In the genomic region with DNA sequence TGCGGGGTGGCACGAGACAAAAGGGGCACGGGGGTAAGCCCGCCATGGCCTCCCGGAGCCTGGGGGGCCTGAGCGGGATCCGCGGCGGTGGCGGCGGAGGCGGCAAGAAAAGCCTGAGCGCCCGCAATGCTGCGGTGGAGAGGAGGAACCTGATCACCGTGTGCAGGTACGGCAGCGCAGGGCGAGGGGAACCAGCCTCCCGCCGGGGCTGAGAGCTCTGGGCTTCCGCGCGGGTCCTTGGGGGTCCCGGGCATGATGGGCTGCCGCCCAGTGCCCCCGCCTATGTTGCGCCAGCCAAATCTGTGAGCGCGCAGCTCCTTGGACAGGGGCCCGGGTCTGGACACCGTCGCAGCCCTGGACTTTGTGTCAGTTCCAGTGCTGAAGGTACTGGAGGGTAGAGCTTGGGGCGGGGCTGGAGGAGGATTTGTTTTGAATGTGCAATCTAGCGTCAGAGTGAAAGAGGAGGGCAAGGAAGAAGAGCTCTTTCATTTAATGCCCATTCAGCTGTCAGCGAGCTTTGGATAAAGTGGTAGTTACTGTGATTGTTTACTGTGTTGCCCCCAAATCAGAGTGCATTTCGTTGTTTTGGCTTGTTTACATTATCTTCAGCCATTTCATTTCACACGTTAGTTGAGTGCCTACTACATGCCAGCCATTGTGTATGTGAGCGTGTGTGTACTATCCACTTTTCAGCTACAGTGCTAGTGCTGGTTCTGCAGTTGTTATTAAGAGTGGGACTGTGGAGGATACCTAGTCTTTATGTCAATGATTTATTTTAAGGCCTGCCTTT, we compare ENCODE assay signal across 8 cellular contexts. TPM values are rescaled to one million over a fixed set of nuclear protein-coding genes. Genes with fewer than 3 reads are reported as not detected.
DNase-seq lines count a peak whose midpoint lies in the region; ATAC-seq and TF ChIP-seq lines count a peak whose summit lies in the region.

No MANE protein-coding gene starts in this region.

- peaks cover 12% of the 10 kb centered on the region for H3K27me3 Mint-ChIP-seq in activated CD8-positive, alpha-beta T cell treated with anti-CD3 and anti-CD28 coated beads for 36 hours
- peaks cover 8% of the 10 kb centered on the region for H3K27me3 Mint-ChIP-seq in endothelial cell (ENCODE audit: unreplicated experiment)

- H3K4me1 ChIP-seq in ES-I3 (ENCODE audit: insufficient read depth, low read length) (no peaks in the 10 kb centered on the region), mesodermal cell (ENCODE audit: control insufficient read depth, insufficient read depth, low read length, poor library complexity, severe bottlenecking) (no peaks in the 10 kb centered on the region)

- no peaks in the 10 kb centered on the region for H3K9me3 Mint-ChIP-seq in activated CD8-positive, alpha-beta T cell treated with anti-CD3 and anti-CD28 coated beads for 36 hours
- H3K9me3 Mint-ChIP-seq in endothelial cell (ENCODE audit: unreplicated experiment): no peaks in the 10 kb centered on the region

- intact Hi-C loops in activated CD8-positive, alpha-beta T cell treated with anti-CD3 and anti-CD28 coated beads for 36 hours (cut with micrococcal nuclease): loop anchor here (10.0 kb wide), 1 partner anchor 124 kb away; no protein-coding TSS in a partner anchor

- H3K9me3 ChIP-seq in ES-I3 (ENCODE audit: control insufficient read depth, insufficient read depth, low read length) (no peaks in the 10 kb centered on the region), mesodermal cell (ENCODE audit: control insufficient read depth, low read length) (no peaks in the 10 kb centered on the region)

- no peak for TF ChIP-seq CTCF in activated CD8-positive, alpha-beta T cell treated with anti-CD3 and anti-CD28 coated beads for 36 hours (IDR thresholded peaks at IDR 0.05)
- TF ChIP-seq CTCF in endothelial cell (IDR thresholded peaks at IDR 0.05; ENCODE audit: unreplicated experiment): no peak

- POLR2A ChIA-PET in activated CD8-positive, alpha-beta T cell treated with anti-CD3 and anti-CD28 coated beads for 36 hours (lab: Charles Lee): interaction anchor here (0.6 to 3.3 kb wide), 3 partner anchors 10 to 200 kb away, joined by 3 to 18 read pairs (median 6); partner anchors contain the start of gene ABCB1

- H3K36me3 Mint-ChIP-seq in activated CD8-positive, alpha-beta T cell treated with anti-CD3 and anti-CD28 coated beads for 36 hours (ENCODE audit: low read depth): no peaks in the 10 kb centered on the region
- H3K36me3 Mint-ChIP-seq in endothelial cell (ENCODE audit: low read depth, unreplicated experiment): no peaks in the 10 kb centered on the region

- 4 to 5% methylated on average over 28 to 34 of the region's 39 CpGs for WGBS in mesodermal cell (ENCODE audit: insufficient coverage in 2 of 2), 2 experiments

- H3K36me3 ChIP-seq in ES-I3 (ENCODE audit: insufficient read depth, low read length) (no peaks in the 10 kb centered on the region), mesodermal cell (ENCODE audit: control insufficient read depth, insufficient read depth, low read length) (no peaks in the 10 kb centered on the region)

- DNase-seq in NCI-H1092 treated with DMSO at 0.1 percent for 48 hours (lab: John Stamatoyannopoulos, UW) (peak; percentile 78), endothelial cell (ENCODE audit: low spot score) (peak; percentile 20), NOMO-1 treated with dmso at 0.1 percent for 144 hours (lab: John Stamatoyannopoulos, UW; ENCODE audit: unreplicated experiment) (no peak)
- peak; percentile 64 for DNase-seq in activated CD8-positive, alpha-beta T cell treated with anti-CD3 and anti-CD28 coated beads for 36 hours
- peak; percentile 19 for DNase-seq in stimulated activated naive CD8-positive, alpha-beta T cell treated with anti-CD3 and anti-CD28 coated beads, Interleukin-15, Interleukin-2, amounts not matched to agents 100 U/mL and 50 U/mL, for 24 hours

- ATAC-seq in activated CD8-positive, alpha-beta T cell treated with anti-CD3 and anti-CD28 coated beads for 36 hours: peak; percentile 14
- ATAC-seq in stimulated activated naive CD8-positive, alpha-beta T cell treated with anti-CD3 and anti-CD28 coated beads, Interleukin-15, Interleukin-2, amounts not matched to agents 100 U/mL and 50 U/mL, for 24 hours: no peak
- ATAC-seq in HG02938 (IDR thresholded peaks at IDR 0.05; ENCODE audit: unreplicated experiment): no peak

- H3K4me3 Mint-ChIP-seq in activated CD8-positive, alpha-beta T cell treated with anti-CD3 and anti-CD28 coated beads for 36 hours: peak overlapping the region; percentile 79
- peak overlapping the region; percentile 91 for H3K4me3 Mint-ChIP-seq in endothelial cell (ENCODE audit: unreplicated experiment)

- H3K4me1 Mint-ChIP-seq in activated CD8-positive, alpha-beta T cell treated with anti-CD3 and anti-CD28 coated beads for 36 hours (ENCODE audit: low read depth): peaks cover 10% of the 10 kb centered on the region
- H3K4me1 Mint-ChIP-seq in endothelial cell (ENCODE audit: unreplicated experiment): peaks cover 6% of the 10 kb centered on the region

- no peak overlapping the region for H3K27ac Mint-ChIP-seq in activated CD8-positive, alpha-beta T cell treated with anti-CD3 and anti-CD28 coated beads for 36 hours
- H3K27ac Mint-ChIP-seq in endothelial cell (ENCODE audit: unreplicated experiment): no peak overlapping the region

- CTCF ChIA-PET in activated CD8-positive, alpha-beta T cell treated with anti-CD3 and anti-CD28 coated beads for 36 hours (lab: Charles Lee): interaction anchor here (0.6 to 0.9 kb wide), 3 partner anchors 31 to 237 kb away, joined by 3 to 4 read pairs (median 3); no protein-coding TSS in a partner anchor

- peak overlapping the region; percentile 55 for H3K4me3 ChIP-seq in mesodermal cell (ENCODE audit: extremely low read depth, insufficient read depth, low read length, poor library complexity, severe bottlenecking)

- peak overlapping the region; percentile 72; the same call in 1 of the 2 replicates for H3K9ac ChIP-seq in ES-I3 (ENCODE audit: low read depth, low read length)

- no peak overlapping the region for H3K27ac ChIP-seq in mesodermal cell (ENCODE audit: low read depth, low read length, severe bottlenecking)

RNA-seq across cellular contexts. Expression of gene RUNDC3B, which starts 0.8 kb away (rescaled TPM):
- total RNA-seq in activated CD8-positive, alpha-beta T cell treated with anti-CD3 and anti-CD28 coated beads for 36 hours: under 1 TPM; 0.70 to 0.94 TPM
- 0.26 TPM for total RNA-seq in endothelial cell (ENCODE audit: unreplicated experiment)
- 0.18 TPM for polyA plus RNA-seq in mesodermal cell (2013, experiment 1 of 2)
- 0.25 TPM for polyA plus RNA-seq in mesodermal cell (2013, experiment 2 of 2)

RNA-seq across cellular contexts. Expression of gene ABCB1, which starts 28.3 kb away (rescaled TPM):
- 1 to 10 TPM; 8.8 to 8.9 TPM for total RNA-seq in activated CD8-positive, alpha-beta T cell treated with anti-CD3 and anti-CD28 coated beads for 36 hours
- 1.0 TPM for total RNA-seq in endothelial cell (ENCODE audit: unreplicated experiment)
- polyA plus RNA-seq in mesodermal cell (2013, experiment 1 of 2): 0.63 TPM
- 0.96 TPM for polyA plus RNA-seq in mesodermal cell (2013, experiment 2 of 2)
